In the genomic region with DNA sequence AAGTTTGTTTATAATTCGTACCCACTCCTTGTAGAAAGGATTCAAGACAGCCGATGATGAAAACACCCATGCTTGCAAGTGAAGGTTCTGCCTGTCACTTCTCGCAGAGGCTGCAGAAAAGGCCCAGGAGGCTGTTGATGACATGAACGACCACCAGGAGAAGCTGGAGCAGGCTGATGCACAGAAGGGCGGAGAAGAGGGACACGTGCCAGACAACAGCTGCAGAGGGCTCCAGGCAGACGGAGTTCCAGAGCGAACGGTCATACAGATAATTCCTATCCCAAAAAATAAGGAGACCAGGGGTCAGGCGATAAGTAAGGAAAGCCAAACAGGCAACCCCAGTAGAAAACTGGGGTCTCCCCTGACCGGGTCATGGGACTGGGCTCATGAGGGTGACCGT, we compare ENCODE assay signal across 16 cellular contexts. TPM values are rescaled to one million over a fixed set of nuclear protein-coding genes. Genes with fewer than 3 reads are reported as not detected.
A peak's percentile ranks its signal among the peaks of the same experiment; 100 is the strongest.
DNase-seq lines count a peak whose midpoint lies in the region; ATAC-seq, FAIRE-seq and TF ChIP-seq lines count a peak whose summit lies in the region.
"Had no signal": no experiment of that assay in that cellular context is flagged by ENCODE, and none has a peak within 500 bp of the region (broad histone marks: within the 10 kb centered on the region; RNA-seq: fewer than 3 reads in every experiment).

No MANE protein-coding gene starts in this region.

- no peaks in the 10 kb centered on the region for H3K9me3 Mint-ChIP-seq in activated CD8-positive, alpha-beta T cell treated with anti-CD3 and anti-CD28 coated beads, Interleukin-2, amount 10 ng/mL, durations not matched to agents 7 days and 5 days (ENCODE audit: insufficient read depth)
- H3K9me3 Mint-ChIP-seq in activated CD8-positive, alpha-beta T cell treated with anti-CD3 and anti-CD28 coated beads for 36 hours: no peaks in the 10 kb centered on the region
- H3K9me3 Mint-ChIP-seq: activated CD4-positive, alpha-beta T cell treated with anti-CD3 and anti-CD28 coated beads, Interleukin-2, amount 10 ng/mL, durations not matched to agents 24 days and 14 days had no signal

- DNase-seq in activated CD8-positive, alpha-beta T cell treated with anti-CD3 and anti-CD28 coated beads, Interleukin-2, amount 10 ng/mL, durations not matched to agents 7 days and 5 days: no peak
- no peak for DNase-seq in activated CD8-positive, alpha-beta T cell treated with anti-CD3 and anti-CD28 coated beads for 36 hours
- DNase-seq in NCI-H524 (lab: John Stamatoyannopoulos, UW) (peak; percentile 81 to 89), choroid plexus epithelial cell (ENCODE audit: low read depth) (peak; percentile 55), retinal pigment epithelial cell (ENCODE audit: low read depth) (no peak), HTR-8/SVneo (ENCODE audit: insufficient read length, low spot score) (no peak), NCI-H226 (no peak)
- DNase-seq: ACHN; activated CD4-positive, alpha-beta T cell treated with anti-CD3 and anti-CD28 coated beads, Interleukin-2, amount 10 ng/mL, durations not matched to agents 24 days and 14 days; activated naive CD4-positive, alpha-beta T cell treated with anti-CD3 and anti-CD28 coated beads, Interleukin-2, amount 50 U/mL, for 16 hours; NCI-H146 had no signal

- no peak overlapping the region for H3K27ac Mint-ChIP-seq in activated CD8-positive, alpha-beta T cell treated with anti-CD3 and anti-CD28 coated beads, Interleukin-2, amount 10 ng/mL, durations not matched to agents 7 days and 5 days
- H3K27ac Mint-ChIP-seq in activated CD8-positive, alpha-beta T cell treated with anti-CD3 and anti-CD28 coated beads for 36 hours: no peak overlapping the region
- H3K27ac Mint-ChIP-seq: activated CD4-positive, alpha-beta T cell treated with anti-CD3 and anti-CD28 coated beads, Interleukin-2, amount 10 ng/mL, durations not matched to agents 24 days and 14 days had no signal

- H3K4me1 Mint-ChIP-seq in activated CD8-positive, alpha-beta T cell treated with anti-CD3 and anti-CD28 coated beads, Interleukin-2, amount 10 ng/mL, durations not matched to agents 7 days and 5 days (ENCODE audit: low read depth): peaks cover 8% of the 10 kb centered on the region
- H3K4me1 Mint-ChIP-seq in activated CD8-positive, alpha-beta T cell treated with anti-CD3 and anti-CD28 coated beads for 36 hours (ENCODE audit: low read depth): peaks cover 2% of the 10 kb centered on the region

- peaks cover 3% of the 10 kb centered on the region for H3K27me3 Mint-ChIP-seq in activated CD8-positive, alpha-beta T cell treated with anti-CD3 and anti-CD28 coated beads, Interleukin-2, amount 10 ng/mL, durations not matched to agents 7 days and 5 days (ENCODE audit: low read depth)
- H3K27me3 Mint-ChIP-seq in activated CD8-positive, alpha-beta T cell treated with anti-CD3 and anti-CD28 coated beads for 36 hours: no peaks in the 10 kb centered on the region

- H3K36me3 Mint-ChIP-seq in activated CD8-positive, alpha-beta T cell treated with anti-CD3 and anti-CD28 coated beads, Interleukin-2, amount 10 ng/mL, durations not matched to agents 7 days and 5 days (ENCODE audit: low read depth): no peaks in the 10 kb centered on the region
- no peaks in the 10 kb centered on the region for H3K36me3 Mint-ChIP-seq in activated CD8-positive, alpha-beta T cell treated with anti-CD3 and anti-CD28 coated beads for 36 hours (ENCODE audit: low read depth)

- FAIRE-seq in HTR-8/SVneo (lab: Jason Lieb, UNC): no peak

- intact Hi-C loops in activated CD8-positive, alpha-beta T cell treated with anti-CD3 and anti-CD28 coated beads for 36 hours (cut with micrococcal nuclease): no loop called here

- CTCF ChIA-PET in activated CD8-positive, alpha-beta T cell treated with anti-CD3 and anti-CD28 coated beads, Interleukin-2, amount 10 ng/mL, durations not matched to agents 7 days and 5 days (lab: Charles Lee): no interaction called here
- CTCF ChIA-PET in activated CD8-positive, alpha-beta T cell treated with anti-CD3 and anti-CD28 coated beads for 36 hours (lab: Charles Lee): interaction anchor here (1.0 to 1.7 kb wide), 4 partner anchors 30 to 205 kb away, joined by 3 to 5 read pairs (median 4); no protein-coding TSS in a partner anchor

- peak; percentile 35 for ATAC-seq in activated CD8-positive, alpha-beta T cell treated with anti-CD3 and anti-CD28 coated beads, Interleukin-2, amount 10 ng/mL, durations not matched to agents 7 days and 5 days
- ATAC-seq in activated CD8-positive, alpha-beta T cell treated with anti-CD3 and anti-CD28 coated beads for 36 hours: no peak
- no peak for ATAC-seq in GM21723 (IDR thresholded peaks at IDR 0.05; ENCODE audit: unreplicated experiment)

- H3K4me3 ChIP-seq in choroid plexus epithelial cell (ENCODE audit: low read depth, low read length): no peak overlapping the region
- no peak overlapping the region for H3K4me3 ChIP-seq in retinal pigment epithelial cell (ENCODE audit: low read length)
- H3K4me3 ChIP-seq: SJSA1, skin epidermis, vagina had no signal

- POLR2A ChIA-PET in activated CD8-positive, alpha-beta T cell treated with anti-CD3 and anti-CD28 coated beads, Interleukin-2, amount 10 ng/mL, durations not matched to agents 7 days and 5 days (lab: Charles Lee): no interaction called here
- POLR2A ChIA-PET in activated CD8-positive, alpha-beta T cell treated with anti-CD3 and anti-CD28 coated beads for 36 hours (lab: Charles Lee): interaction anchor here (0.6 kb wide), 1 partner anchor 42 kb away, joined by 3 read pairs; no protein-coding TSS in a partner anchor

- TF ChIP-seq CTCF in activated CD8-positive, alpha-beta T cell treated with anti-CD3 and anti-CD28 coated beads for 36 hours (IDR thresholded peaks at IDR 0.05): no peak
- TF ChIP-seq CTCF in choroid plexus epithelial cell (conservative IDR thresholded peaks at IDR 0.05; ENCODE audit: low read depth, low read length) (peak; percentile 57), retinal pigment epithelial cell (conservative IDR thresholded peaks at IDR 0.05; ENCODE audit: low read depth, low read length) (peak; percentile 27)

- no peak overlapping the region for H3K4me3 Mint-ChIP-seq in activated CD8-positive, alpha-beta T cell treated with anti-CD3 and anti-CD28 coated beads, Interleukin-2, amount 10 ng/mL, durations not matched to agents 7 days and 5 days
- H3K4me3 Mint-ChIP-seq in activated CD8-positive, alpha-beta T cell treated with anti-CD3 and anti-CD28 coated beads for 36 hours: no peak overlapping the region
- H3K4me3 Mint-ChIP-seq: activated CD4-positive, alpha-beta T cell treated with anti-CD3 and anti-CD28 coated beads, Interleukin-2, amount 10 ng/mL, durations not matched to agents 24 days and 14 days had no signal

RNA-seq across cellular contexts. Expression of gene DYNLT2B, which starts 5.7 kb away (rescaled TPM):
- total RNA-seq in activated CD8-positive, alpha-beta T cell treated with anti-CD3 and anti-CD28 coated beads, Interleukin-2, amount 10 ng/mL, durations not matched to agents 7 days and 5 days: 10 to 100 TPM; 12.0 to 21.1 TPM
- total RNA-seq in activated CD8-positive, alpha-beta T cell treated with anti-CD3 and anti-CD28 coated beads for 36 hours: 1 to 10 TPM; 8.8 to 9.5 TPM

RNA-seq across cellular contexts. Expression of gene TM4SF19, which starts 14.5 kb away (rescaled TPM):
- not detected for total RNA-seq in activated CD8-positive, alpha-beta T cell treated with anti-CD3 and anti-CD28 coated beads, Interleukin-2, amount 10 ng/mL, durations not matched to agents 7 days and 5 days
- total RNA-seq in activated CD8-positive, alpha-beta T cell treated with anti-CD3 and anti-CD28 coated beads for 36 hours: not detected
- total RNA-seq: activated CD4-positive, alpha-beta T cell treated with anti-CD3 and anti-CD28 coated beads, Interleukin-2, amount 10 ng/mL, durations not matched to agents 24 days and 14 days; mucosa of gallbladder; vagina had no signal

RNA-seq across cellular contexts. Expression of gene PCYT1A, which starts 36.2 kb away (rescaled TPM):
- 10 to 100 TPM; 53.2 to 57.3 TPM for total RNA-seq in activated CD8-positive, alpha-beta T cell treated with anti-CD3 and anti-CD28 coated beads, Interleukin-2, amount 10 ng/mL, durations not matched to agents 7 days and 5 days
- 10 to 100 TPM; 31.0 to 33.7 TPM for total RNA-seq in activated CD8-positive, alpha-beta T cell treated with anti-CD3 and anti-CD28 coated beads for 36 hours

Comparison
In these comparisons a context has a peak if more than half of its experiments do, and no peak if none do; other contexts are left out.
1. DNase-seq: peak in NCI-H524 (2 of 2) and choroid plexus epithelial cell (single experiment); none in activated CD8-positive, alpha-beta T cell treated with anti-CD3 and anti-CD28 coated beads, Interleukin-2, amount 10 ng/mL, durations not matched to agents 7 days and 5 days (single experiment), activated CD8-positive, alpha-beta T cell treated with anti-CD3 and anti-CD28 coated beads for 36 hours (single experiment), retinal pigment epithelial cell (single experiment), HTR-8/SVneo (single experiment) and NCI-H226 (single experiment).